1 cellular context compared by ENCODE assay signal in the genomic region with DNA sequence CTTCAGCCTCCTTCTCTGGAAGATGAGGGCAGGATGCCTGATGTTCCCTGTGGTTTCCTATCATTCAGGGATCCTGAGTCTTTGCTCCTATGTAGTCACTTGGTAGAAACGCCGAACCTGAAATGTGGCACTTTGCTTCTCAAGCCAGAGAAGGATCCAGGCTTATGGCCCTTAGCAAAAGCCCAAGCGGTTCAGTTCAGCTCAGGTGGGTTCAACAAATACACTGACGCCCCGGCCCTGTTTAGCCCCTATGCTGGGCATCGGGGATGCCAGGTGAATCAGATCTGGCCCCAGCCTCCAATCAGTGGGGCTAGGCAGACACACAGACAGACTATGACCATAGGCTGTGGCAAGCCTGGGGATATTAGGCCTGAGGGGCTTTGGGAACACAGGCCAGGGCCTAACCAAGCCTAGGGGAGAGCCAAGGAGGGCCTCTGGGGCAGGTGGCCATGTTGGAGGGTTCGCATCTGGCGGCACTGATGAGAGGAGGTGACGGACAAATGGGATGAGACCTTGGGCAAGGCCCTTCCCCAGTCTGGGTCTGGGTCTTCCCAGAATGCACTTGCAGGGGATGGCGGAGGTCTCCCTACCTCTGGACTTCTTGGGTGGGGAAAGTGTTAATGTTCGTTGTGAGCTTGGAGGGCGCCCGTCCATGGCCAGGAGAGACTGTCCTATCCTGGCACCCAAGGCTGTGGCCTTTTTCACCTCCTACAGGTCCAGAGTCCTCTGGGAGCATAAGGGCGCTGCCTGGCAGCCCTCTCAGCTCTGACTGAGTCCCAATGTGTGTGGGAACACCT.
A peak's percentile ranks its signal among the peaks of the same experiment; 100 is the strongest.
TF ChIP-seq lines count a peak whose summit lies in the region.

No MANE protein-coding gene starts in this region.

TF ChIP-seq in HepG2, 621 proteins besides CTCF, POLR2A, EP300 and RAD21 (continued from another document):
- TF ChIP-seq ZNF350 (CRISPR knock-in tag; IDR thresholded peaks at IDR 0.05; ENCODE audit: borderline replicate concordance, low read depth) (0 out of 2 replicates have a peak, but pooled peaks have one; percentile 21), KDM4B (CRISPR knock-in tag; IDR thresholded peaks at IDR 0.05) (no peak), MIXL1 (CRISPR knock-in tag; IDR thresholded peaks at IDR 0.05) (no peak), ZNF629 (CRISPR knock-in tag; conservative IDR thresholded peaks at IDR 0.05) (no peak), RFX5 (IDR thresholded peaks at IDR 0.05; ENCODE audit: low read depth, low read length) (no peak), NPAS2 (CRISPR knock-in tag; IDR thresholded peaks at IDR 0.05; ENCODE audit: borderline replicate concordance) (no peak), FOXP1 (IDR thresholded peaks at IDR 0.05) (no peak), FOXP1 (CRISPR knock-in tag; IDR thresholded peaks at IDR 0.05) (no peak), GATA4 (IDR thresholded peaks at IDR 0.05; ENCODE audit: borderline replicate concordance, low read depth) (no peak), ZNF605 (CRISPR knock-in tag; IDR thresholded peaks at IDR 0.05) (peak; percentile 13; the same call in 1 of the 2 replicates), CHCHD3 (CRISPR knock-in tag; IDR thresholded peaks at IDR 0.05) (0 out of 2 replicates have a peak, but pooled peaks have one; percentile 56), ZNF264 (CRISPR knock-in tag; IDR thresholded peaks at IDR 0.05) (no peak), NFATC3 (CRISPR knock-in tag; IDR thresholded peaks at IDR 0.05) (no peak), ZNF7 (CRISPR knock-in tag; IDR thresholded peaks at IDR 0.05) (no peak), HNF4A (CRISPR knock-in tag; IDR thresholded peaks at IDR 0.05) (peak; percentile 69), NCOR1 (IDR thresholded peaks at IDR 0.05; ENCODE audit: borderline replicate concordance, low read length) (no peak), ZNF160 (CRISPR knock-in tag; IDR thresholded peaks at IDR 0.05) (no peak), ZNF562 (CRISPR knock-in tag; IDR thresholded peaks at IDR 0.05; ENCODE audit: borderline replicate concordance) (no peak), ZNF432 (CRISPR knock-in tag; IDR thresholded peaks at IDR 0.05; ENCODE audit: borderline replicate concordance) (no peak), ZNF678 (CRISPR knock-in tag; IDR thresholded peaks at IDR 0.05) (no peak), HNRNPLL (IDR thresholded peaks at IDR 0.05; ENCODE audit: low read depth, low read length, poor library complexity, severe bottlenecking) (no peak), ATM (IDR thresholded peaks at IDR 0.05; ENCODE audit: borderline replicate concordance) (no peak), HMG20A (CRISPR knock-in tag; IDR thresholded peaks at IDR 0.05; ENCODE audit: borderline replicate concordance) (no peak), MLLT10 (CRISPR knock-in tag; IDR thresholded peaks at IDR 0.05) (no peak), ZNF772 (CRISPR knock-in tag; IDR thresholded peaks at IDR 0.05) (no peak), RFXAP (CRISPR knock-in tag; IDR thresholded peaks at IDR 0.05; ENCODE audit: borderline replicate concordance) (no peak), ESRRA (CRISPR knock-in tag; IDR thresholded peaks at IDR 0.05; ENCODE audit: low read depth) (no peak), SIX1 (CRISPR knock-in tag; IDR thresholded peaks at IDR 0.05; ENCODE audit: borderline replicate concordance) (no peak), ZNF652 (CRISPR knock-in tag; IDR thresholded peaks at IDR 0.05; ENCODE audit: borderline replicate concordance, low read depth) (peak; percentile 75), NR2F6 (IDR thresholded peaks at IDR 0.05) (no peak), NR2F6 (CRISPR knock-in tag; IDR thresholded peaks at IDR 0.05) (peak; percentile 63), ZNF773 (CRISPR knock-in tag; IDR thresholded peaks at IDR 0.05; ENCODE audit: borderline replicate concordance) (no peak), BCL6 (CRISPR knock-in tag; IDR thresholded peaks at IDR 0.05) (no peak), BHLHE40 (IDR thresholded peaks at IDR 0.05; ENCODE audit: low read length) (no peak), ZMYM2 (CRISPR knock-in tag; IDR thresholded peaks at IDR 0.05) (no peak), MXD4 (CRISPR knock-in tag; IDR thresholded peaks at IDR 0.05) (no peak), ZNF292 (CRISPR knock-in tag; IDR thresholded peaks at IDR 0.05; ENCODE audit: borderline replicate concordance, low read depth) (0 out of 2 replicates have a peak, but pooled peaks have one; percentile 16), SAFB2 (CRISPR knock-in tag; IDR thresholded peaks at IDR 0.05; ENCODE audit: borderline replicate concordance, low read depth) (0 out of 2 replicates have a peak, but pooled peaks have one; percentile 53), ZNF367 (CRISPR knock-in tag; IDR thresholded peaks at IDR 0.05; ENCODE audit: borderline replicate concordance) (no peak), SNRNP70 (IDR thresholded peaks at IDR 0.05; ENCODE audit: low read depth, low read length) (no peak), KMT2A (CRISPR knock-in tag; IDR thresholded peaks at IDR 0.05) (0 out of 2 replicates have a peak, but pooled peaks have one; percentile 20), ATAD3A (CRISPR knock-in tag; IDR thresholded peaks at IDR 0.05) (no peak)
- TF ChIP-seq, protein P1, sequence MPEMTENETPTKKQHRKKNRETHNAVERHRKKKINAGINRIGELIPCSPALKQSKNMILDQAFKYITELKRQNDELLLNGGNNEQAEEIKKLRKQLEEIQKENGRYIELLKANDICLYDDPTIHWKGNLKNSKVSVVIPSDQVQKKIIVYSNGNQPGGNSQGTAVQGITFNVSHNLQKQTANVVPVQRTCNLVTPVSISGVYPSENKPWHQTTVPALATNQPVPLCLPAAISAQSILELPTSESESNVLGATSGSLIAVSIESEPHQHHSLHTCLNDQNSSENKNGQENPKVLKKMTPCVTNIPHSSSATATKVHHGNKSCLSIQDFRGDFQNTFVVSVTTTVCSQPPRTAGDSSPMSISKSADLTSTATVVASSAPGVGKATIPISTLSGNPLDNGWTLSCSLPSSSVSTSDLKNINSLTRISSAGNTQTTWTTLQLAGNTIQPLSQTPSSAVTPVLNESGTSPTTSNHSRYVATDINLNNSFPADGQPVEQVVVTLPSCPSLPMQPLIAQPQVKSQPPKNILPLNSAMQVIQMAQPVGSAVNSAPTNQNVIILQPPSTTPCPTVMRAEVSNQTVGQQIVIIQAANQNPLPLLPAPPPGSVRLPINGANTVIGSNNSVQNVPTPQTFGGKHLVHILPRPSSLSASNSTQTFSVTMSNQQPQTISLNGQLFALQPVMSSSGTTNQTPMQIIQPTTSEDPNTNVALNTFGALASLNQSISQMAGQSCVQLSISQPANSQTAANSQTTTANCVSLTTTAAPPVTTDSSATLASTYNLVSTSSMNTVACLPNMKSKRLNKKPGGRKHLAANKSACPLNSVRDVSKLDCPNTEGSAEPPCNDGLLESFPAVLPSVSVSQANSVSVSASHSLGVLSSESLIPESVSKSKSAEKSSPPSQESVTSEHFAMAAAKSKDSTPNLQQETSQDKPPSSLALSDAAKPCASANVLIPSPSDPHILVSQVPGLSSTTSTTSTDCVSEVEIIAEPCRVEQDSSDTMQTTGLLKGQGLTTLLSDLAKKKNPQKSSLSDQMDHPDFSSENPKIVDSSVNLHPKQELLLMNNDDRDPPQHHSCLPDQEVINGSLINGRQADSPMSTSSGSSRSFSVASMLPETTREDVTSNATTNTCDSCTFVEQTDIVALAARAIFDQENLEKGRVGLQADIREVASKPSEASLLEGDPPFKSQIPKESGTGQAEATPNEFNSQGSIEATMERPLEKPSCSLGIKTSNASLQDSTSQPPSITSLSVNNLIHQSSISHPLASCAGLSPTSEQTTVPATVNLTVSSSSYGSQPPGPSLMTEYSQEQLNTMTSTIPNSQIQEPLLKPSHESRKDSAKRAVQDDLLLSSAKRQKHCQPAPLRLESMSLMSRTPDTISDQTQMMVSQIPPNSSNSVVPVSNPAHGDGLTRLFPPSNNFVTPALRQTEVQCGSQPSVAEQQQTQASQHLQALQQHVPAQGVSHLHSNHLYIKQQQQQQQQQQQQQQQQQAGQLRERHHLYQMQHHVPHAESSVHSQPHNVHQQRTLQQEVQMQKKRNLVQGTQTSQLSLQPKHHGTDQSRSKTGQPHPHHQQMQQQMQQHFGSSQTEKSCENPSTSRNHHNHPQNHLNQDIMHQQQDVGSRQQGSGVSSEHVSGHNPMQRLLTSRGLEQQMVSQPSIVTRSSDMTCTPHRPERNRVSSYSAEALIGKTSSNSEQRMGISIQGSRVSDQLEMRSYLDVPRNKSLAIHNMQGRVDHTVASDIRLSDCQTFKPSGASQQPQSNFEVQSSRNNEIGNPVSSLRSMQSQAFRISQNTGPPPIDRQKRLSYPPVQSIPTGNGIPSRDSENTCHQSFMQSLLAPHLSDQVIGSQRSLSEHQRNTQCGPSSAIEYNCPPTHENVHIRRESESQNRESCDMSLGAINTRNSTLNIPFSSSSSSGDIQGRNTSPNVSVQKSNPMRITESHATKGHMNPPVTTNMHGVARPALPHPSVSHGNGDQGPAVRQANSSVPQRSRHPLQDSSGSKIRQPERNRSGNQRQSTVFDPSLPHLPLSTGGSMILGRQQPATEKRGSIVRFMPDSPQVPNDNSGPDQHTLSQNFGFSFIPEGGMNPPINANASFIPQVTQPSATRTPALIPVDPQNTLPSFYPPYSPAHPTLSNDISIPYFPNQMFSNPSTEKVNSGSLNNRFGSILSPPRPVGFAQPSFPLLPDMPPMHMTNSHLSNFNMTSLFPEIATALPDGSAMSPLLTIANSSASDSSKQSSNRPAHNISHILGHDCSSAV (CRISPR knock-in tag; IDR thresholded peaks at IDR 0.05; ENCODE audit: borderline replicate concordance), result no peak
- TF ChIP-seq, protein P2, sequence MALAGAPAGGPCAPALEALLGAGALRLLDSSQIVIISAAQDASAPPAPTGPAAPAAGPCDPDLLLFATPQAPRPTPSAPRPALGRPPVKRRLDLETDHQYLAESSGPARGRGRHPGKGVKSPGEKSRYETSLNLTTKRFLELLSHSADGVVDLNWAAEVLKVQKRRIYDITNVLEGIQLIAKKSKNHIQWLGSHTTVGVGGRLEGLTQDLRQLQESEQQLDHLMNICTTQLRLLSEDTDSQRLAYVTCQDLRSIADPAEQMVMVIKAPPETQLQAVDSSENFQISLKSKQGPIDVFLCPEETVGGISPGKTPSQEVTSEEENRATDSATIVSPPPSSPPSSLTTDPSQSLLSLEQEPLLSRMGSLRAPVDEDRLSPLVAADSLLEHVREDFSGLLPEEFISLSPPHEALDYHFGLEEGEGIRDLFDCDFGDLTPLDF (CRISPR knock-in tag; IDR thresholded peaks at IDR 0.05), result no peak
- TF ChIP-seq, protein P3, sequence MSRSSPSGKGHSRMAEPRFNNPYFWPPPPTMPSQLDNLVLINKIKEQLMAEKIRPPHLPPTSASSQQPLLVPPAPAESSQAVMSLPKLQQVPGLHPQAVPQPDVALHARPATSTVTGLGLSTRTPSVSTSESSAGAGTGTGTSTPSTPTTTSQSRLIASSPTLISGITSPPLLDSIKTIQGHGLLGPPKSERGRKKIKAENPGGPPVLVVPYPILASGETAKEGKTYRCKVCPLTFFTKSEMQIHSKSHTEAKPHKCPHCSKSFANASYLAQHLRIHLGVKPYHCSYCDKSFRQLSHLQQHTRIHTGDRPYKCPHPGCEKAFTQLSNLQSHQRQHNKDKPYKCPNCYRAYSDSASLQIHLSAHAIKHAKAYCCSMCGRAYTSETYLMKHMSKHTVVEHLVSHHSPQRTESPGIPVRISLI (CRISPR knock-in tag; IDR thresholded peaks at IDR 0.05; ENCODE audit: borderline replicate concordance), result 0 out of 2 replicates have a peak, but pooled peaks have one; percentile 8
- TF ChIP-seq, protein P4, sequence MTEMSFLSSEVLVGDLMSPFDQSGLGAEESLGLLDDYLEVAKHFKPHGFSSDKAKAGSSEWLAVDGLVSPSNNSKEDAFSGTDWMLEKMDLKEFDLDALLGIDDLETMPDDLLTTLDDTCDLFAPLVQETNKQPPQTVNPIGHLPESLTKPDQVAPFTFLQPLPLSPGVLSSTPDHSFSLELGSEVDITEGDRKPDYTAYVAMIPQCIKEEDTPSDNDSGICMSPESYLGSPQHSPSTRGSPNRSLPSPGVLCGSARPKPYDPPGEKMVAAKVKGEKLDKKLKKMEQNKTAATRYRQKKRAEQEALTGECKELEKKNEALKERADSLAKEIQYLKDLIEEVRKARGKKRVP (CRISPR knock-in tag; IDR thresholded peaks at IDR 0.05), result no peak
- TF ChIP-seq, protein P5, sequence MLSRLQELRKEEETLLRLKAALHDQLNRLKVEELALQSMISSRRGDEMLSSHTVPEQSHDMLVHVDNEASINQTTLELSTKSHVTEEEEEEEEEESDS (CRISPR knock-in tag; IDR thresholded peaks at IDR 0.05; ENCODE audit: borderline replicate concordance), result no peak
- TF ChIP-seq, protein P6, sequence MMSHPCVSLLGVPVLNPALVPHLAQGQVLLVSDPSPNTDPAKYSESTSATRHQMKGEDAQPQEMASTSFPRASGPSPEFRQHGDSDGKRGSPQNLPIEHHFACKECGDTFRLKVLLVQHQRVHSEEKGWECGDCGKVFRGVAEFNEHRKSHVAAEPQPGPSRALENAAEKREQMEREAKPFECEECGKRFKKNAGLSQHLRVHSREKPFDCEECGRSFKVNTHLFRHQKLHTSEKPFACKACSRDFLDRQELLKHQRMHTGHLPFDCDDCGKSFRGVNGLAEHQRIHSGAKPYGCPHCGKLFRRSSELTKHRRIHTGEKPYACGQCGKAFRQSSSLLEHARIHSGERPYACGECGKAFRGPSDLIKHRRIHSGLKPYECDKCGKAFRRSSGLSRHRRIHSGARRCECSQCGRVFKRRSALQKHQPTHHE (CRISPR knock-in tag; IDR thresholded peaks at IDR 0.05; ENCODE audit: borderline replicate concordance), result no peak
- TF ChIP-seq, protein P7, sequence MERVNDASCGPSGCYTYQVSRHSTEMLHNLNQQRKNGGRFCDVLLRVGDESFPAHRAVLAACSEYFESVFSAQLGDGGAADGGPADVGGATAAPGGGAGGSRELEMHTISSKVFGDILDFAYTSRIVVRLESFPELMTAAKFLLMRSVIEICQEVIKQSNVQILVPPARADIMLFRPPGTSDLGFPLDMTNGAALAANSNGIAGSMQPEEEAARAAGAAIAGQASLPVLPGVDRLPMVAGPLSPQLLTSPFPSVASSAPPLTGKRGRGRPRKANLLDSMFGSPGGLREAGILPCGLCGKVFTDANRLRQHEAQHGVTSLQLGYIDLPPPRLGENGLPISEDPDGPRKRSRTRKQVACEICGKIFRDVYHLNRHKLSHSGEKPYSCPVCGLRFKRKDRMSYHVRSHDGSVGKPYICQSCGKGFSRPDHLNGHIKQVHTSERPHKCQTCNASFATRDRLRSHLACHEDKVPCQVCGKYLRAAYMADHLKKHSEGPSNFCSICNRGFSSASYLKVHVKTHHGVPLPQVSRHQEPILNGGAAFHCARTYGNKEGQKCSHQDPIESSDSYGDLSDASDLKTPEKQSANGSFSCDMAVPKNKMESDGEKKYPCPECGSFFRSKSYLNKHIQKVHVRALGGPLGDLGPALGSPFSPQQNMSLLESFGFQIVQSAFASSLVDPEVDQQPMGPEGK (CRISPR knock-in tag; IDR thresholded peaks at IDR 0.05), result no peak
- TF ChIP-seq, protein P8, sequence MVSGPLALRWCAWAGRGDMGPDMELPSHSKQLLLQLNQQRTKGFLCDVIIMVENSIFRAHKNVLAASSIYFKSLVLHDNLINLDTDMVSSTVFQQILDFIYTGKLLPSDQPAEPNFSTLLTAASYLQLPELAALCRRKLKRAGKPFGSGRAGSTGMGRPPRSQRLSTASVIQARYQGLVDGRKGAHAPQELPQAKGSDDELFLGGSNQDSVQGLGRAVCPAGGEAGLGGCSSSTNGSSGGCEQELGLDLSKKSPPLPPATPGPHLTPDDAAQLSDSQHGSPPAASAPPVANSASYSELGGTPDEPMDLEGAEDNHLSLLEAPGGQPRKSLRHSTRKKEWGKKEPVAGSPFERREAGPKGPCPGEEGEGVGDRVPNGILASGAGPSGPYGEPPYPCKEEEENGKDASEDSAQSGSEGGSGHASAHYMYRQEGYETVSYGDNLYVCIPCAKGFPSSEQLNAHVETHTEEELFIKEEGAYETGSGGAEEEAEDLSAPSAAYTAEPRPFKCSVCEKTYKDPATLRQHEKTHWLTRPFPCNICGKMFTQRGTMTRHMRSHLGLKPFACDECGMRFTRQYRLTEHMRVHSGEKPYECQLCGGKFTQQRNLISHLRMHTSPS (CRISPR knock-in tag; IDR thresholded peaks at IDR 0.05; ENCODE audit: low read depth), result peak; percentile 82
